In genomic region chr1:64513557-64513956, GRCh38 we compare ENCODE assay signal across 15 cellular contexts. TPM values are rescaled to one million over a fixed set of nuclear protein-coding genes. Genes with fewer than 3 reads are reported as not detected.
DNase-seq lines count a peak whose midpoint lies in the region; TF ChIP-seq lines count a peak whose summit lies in the region.
"Had no signal": no experiment of that assay in that cellular context is flagged by ENCODE, and none has a peak within 500 bp of the region (broad histone marks: within the 10 kb centered on the region; RNA-seq: fewer than 3 reads in every experiment).

No MANE protein-coding gene starts in this region.

- H3K4me3 ChIP-seq in endodermal cell (ENCODE audit: low read length) = no peak overlapping the region
- H3K4me3 ChIP-seq in neutrophil (ENCODE audit: low read depth in 1 of 2, low read length in 1 of 2) = no peak overlapping the region
- H3K4me3 ChIP-seq: GM12878 had no signal

- H3K27me3 ChIP-seq in endodermal cell (ENCODE audit: control insufficient read depth, insufficient read depth, low read length, poor library complexity, severe bottlenecking) (no peaks in the 10 kb centered on the region), neutrophil (no peaks in the 10 kb centered on the region)

- H3K27ac ChIP-seq in endodermal cell (ENCODE audit: low read depth, low read length) = peak overlapping the region; percentile 81
- peak overlapping the region; percentile 92 for H3K27ac ChIP-seq in neutrophil

- DNase-seq in NCI-H82 (lab: John Stamatoyannopoulos, UW) (peak; percentile 18), NCI-H82 treated with DMSO at 0.1 percent for 48 hours (lab: John Stamatoyannopoulos, UW; ENCODE audit: unreplicated experiment) (no peak), endodermal cell (no peak), type B pancreatic cell (ENCODE audit: extremely low spot score, unreplicated experiment) (no peak), NCI-H526 treated with DMSO at 0.1 percent for 48 hours (lab: John Stamatoyannopoulos, UW) (no peak)
- no peak for DNase-seq in activated CD4-positive, alpha-beta T cell treated with anti-CD3 and anti-CD28 coated beads for 48 hours
- DNase-seq in activated CD4-positive, alpha-beta memory T cell treated with anti-CD3 and anti-CD28 coated beads for 36 hours = no peak
- DNase-seq: 8988T, Karpas-422, PC-3, SW 1271, WERI-Rb-1 had no signal

- H3K27ac Mint-ChIP-seq in endodermal cell = no peak overlapping the region
- H3K27ac Mint-ChIP-seq in type B pancreatic cell = no peak overlapping the region
- H3K27ac Mint-ChIP-seq in activated CD4-positive, alpha-beta memory T cell treated with anti-CD3 and anti-CD28 coated beads for 36 hours = no peak overlapping the region
- H3K27ac Mint-ChIP-seq: activated T-helper 2 cell treated with anti-CD3 and anti-CD28 coated beads, Interferon-gamma antibody, Interleukin-2, Interleukin-4, amounts not matched to agents 10 μg/mL and 5 μg/mL and 100 μg/mL, durations not matched to agents 14 hours and 24 hours and 36 hours had no signal

- H3K36me3 Mint-ChIP-seq in endodermal cell (ENCODE audit: low read depth) (no peaks in the 10 kb centered on the region), type B pancreatic cell (peaks cover 4% of the 10 kb centered on the region)
- no peaks in the 10 kb centered on the region for H3K36me3 Mint-ChIP-seq in activated CD4-positive, alpha-beta memory T cell treated with anti-CD3 and anti-CD28 coated beads for 36 hours

- CTCF ChIA-PET in activated CD4-positive, alpha-beta memory T cell treated with anti-CD3 and anti-CD28 coated beads for 36 hours (lab: Charles Lee) = no interaction called here

- H3K9ac ChIP-seq in endodermal cell (ENCODE audit: extremely low read depth, low read length, poor library complexity, severe bottlenecking) = no peak overlapping the region

- H3K9me3 ChIP-seq in endodermal cell (ENCODE audit: control insufficient read depth, low read length) (no peaks in the 10 kb centered on the region), neutrophil (no peaks in the 10 kb centered on the region)

- TF ChIP-seq CTCF in endodermal cell (conservative IDR thresholded peaks at IDR 0.05) = no peak
- no peak for TF ChIP-seq CTCF in neutrophil (IDR thresholded peaks at IDR 0.05)
- TF ChIP-seq CTCF in type B pancreatic cell (conservative IDR thresholded peaks at IDR 0.05) = no peak

- H3K27me3 Mint-ChIP-seq in endodermal cell (ENCODE audit: insufficient read depth) (no peaks in the 10 kb centered on the region), type B pancreatic cell (peaks cover 9% of the 10 kb centered on the region)
- peaks cover 1% of the 10 kb centered on the region for H3K27me3 Mint-ChIP-seq in activated CD4-positive, alpha-beta memory T cell treated with anti-CD3 and anti-CD28 coated beads for 36 hours

- POLR2A ChIA-PET in activated CD4-positive, alpha-beta memory T cell treated with anti-CD3 and anti-CD28 coated beads for 36 hours (lab: Charles Lee) = no interaction called here

- H3K4me1 Mint-ChIP-seq in endodermal cell = peaks cover 76% of the 10 kb centered on the region
- peaks cover 68% of the 10 kb centered on the region for H3K4me1 Mint-ChIP-seq in type B pancreatic cell (ENCODE audit: unreplicated experiment)
- no peaks in the 10 kb centered on the region for H3K4me1 Mint-ChIP-seq in activated CD4-positive, alpha-beta memory T cell treated with anti-CD3 and anti-CD28 coated beads for 36 hours (ENCODE audit: low read depth)

- H3K9me3 Mint-ChIP-seq in endodermal cell (no peaks in the 10 kb centered on the region), type B pancreatic cell (no peaks in the 10 kb centered on the region)
- H3K9me3 Mint-ChIP-seq in activated CD4-positive, alpha-beta memory T cell treated with anti-CD3 and anti-CD28 coated beads for 36 hours = no peaks in the 10 kb centered on the region
- H3K9me3 Mint-ChIP-seq: activated T-helper 2 cell treated with anti-CD3 and anti-CD28 coated beads, Interferon-gamma antibody, Interleukin-2, Interleukin-4, amounts not matched to agents 10 μg/mL and 5 μg/mL and 100 μg/mL, durations not matched to agents 14 hours and 24 hours and 36 hours had no signal

- no peaks in the 10 kb centered on the region for H3K36me3 ChIP-seq in endodermal cell (ENCODE audit: control insufficient read depth, insufficient read depth, low read length)
- H3K36me3 ChIP-seq in neutrophil = no peaks in the 10 kb centered on the region
- H3K36me3 ChIP-seq: WERI-Rb-1 had no signal

- intact Hi-C loops in activated CD4-positive, alpha-beta memory T cell treated with anti-CD3 and anti-CD28 coated beads for 36 hours (cut with micrococcal nuclease) = no loop called here

- H3K4me1 ChIP-seq in endodermal cell (ENCODE audit: control insufficient read depth, insufficient read depth, low read length) = peaks cover 19% of the 10 kb centered on the region
- peaks cover 34 to 38% of the 10 kb centered on the region in 2 experiments for H3K4me1 ChIP-seq in neutrophil (ENCODE audit: control insufficient read depth in 1 of 2, insufficient read depth in 1 of 2, low read depth in 1 of 2, low read length in 1 of 2)

- H3K4me3 Mint-ChIP-seq in endodermal cell (no peak overlapping the region), type B pancreatic cell (peak overlapping the region; percentile 3)
- H3K4me3 Mint-ChIP-seq in activated CD4-positive, alpha-beta memory T cell treated with anti-CD3 and anti-CD28 coated beads for 36 hours = no peak overlapping the region

RNA-seq across cellular contexts. Expression of gene CACHD1, which starts 43.6 kb away (rescaled TPM):
- total RNA-seq in endodermal cell (10 to 100 TPM; 29.2 to 40.7 TPM), type B pancreatic cell (ENCODE audit: low replicate concordance) (9.6 and 44.6 TPM in 2 replicates)
- 66.1 TPM for polyA plus RNA-seq in endodermal cell (2013, experiment 1 of 2)
- 61.7 TPM for polyA plus RNA-seq in endodermal cell (2013, experiment 2 of 2)
- under 1 TPM; 0.27 to 0.33 TPM for total RNA-seq in activated CD4-positive, alpha-beta memory T cell treated with anti-CD3 and anti-CD28 coated beads for 36 hours
- polyA plus RNA-seq: GM12878 had no signal
